ENCODE assay signal across 9 cellular contexts in genomic region chr1:40979241-40980067, GRCh38. TPM values are rescaled to one million over a fixed set of nuclear protein-coding genes. Genes with fewer than 3 reads are reported as not detected.
A peak's percentile ranks its signal among the peaks of the same experiment; 100 is the strongest.
DNase-seq lines count a peak whose midpoint lies in the region; ATAC-seq, FAIRE-seq and TF ChIP-seq lines count a peak whose summit lies in the region.
"Had no signal": no experiment of that assay in that cellular context is flagged by ENCODE, and none has a peak within 500 bp of the region (broad histone marks: within the 10 kb centered on the region; RNA-seq: fewer than 3 reads in every experiment).

TSS of gene CTPS1 (plus strand) at chr1:40979696. CDS start at chr1:40983291, 3,595 bp downstream.

- H3K4me3 ChIP-seq in AG10803 (ENCODE audit: low read length) = peak within 1 kb of the TSS; percentile 85
- peak within 1 kb of the TSS; percentile 70 for H3K4me3 ChIP-seq in bronchial epithelial cell (ENCODE audit: low read depth, low read length)

- POLR2A ChIA-PET in WTC11 (lab: Charles Lee) = interaction anchor here (0.7 to 1.5 kb wide), 3 partner anchors 118 to 1587 kb away, joined by 3 to 11 read pairs (median 3); partner anchors contain the start of genes CITED4 and NFYC

- CTCF ChIA-PET in WTC11 (lab: Charles Lee) = interaction anchor here (1.1 to 2.7 kb wide), 8 partner anchors 27 to 205 kb away, joined by 3 to 17 read pairs (median 6); partner anchors contain the start of genes CITED4 and SLFNL1

- peak within 1 kb of the TSS; percentile 83 for H3K4me3 Mint-ChIP-seq in WTC11

- peaks cover 23% of the 10 kb centered on the region for H3K4me1 Mint-ChIP-seq in WTC11

- peak; percentile 90 for DNase-seq in AG10803 (ENCODE audit: low read depth)
- peak; percentile 87 for DNase-seq in NCI-H226
- DNase-seq in WTC11 (ENCODE audit: low spot score) = peak; percentile 94
- peak; percentile 71 for DNase-seq in bronchial epithelial cell (ENCODE audit: low read depth)
- peak; percentile 98 for DNase-seq in iPS-NIHi7 (ENCODE audit: extremely low spot score)
- peak; percentile 80 for DNase-seq in smooth muscle cell of the brain vasculature (ENCODE audit: low read depth, low spot score)

- no peaks in the 10 kb centered on the region for H3K9me3 Mint-ChIP-seq in WTC11

- H3K27me3 ChIP-seq in bronchial epithelial cell (ENCODE audit: control insufficient read depth, insufficient read depth, low read length) = no peaks in the 10 kb centered on the region

- H3K36me3 ChIP-seq in bronchial epithelial cell (ENCODE audit: control insufficient read depth, insufficient read depth, low read length) = no peaks in the 10 kb centered on the region

- peak within 1 kb of the TSS; percentile 81 for H3K27ac Mint-ChIP-seq in WTC11

- no peaks in the 10 kb centered on the region for H3K27me3 Mint-ChIP-seq in WTC11 (ENCODE audit: low read depth)

- TF ChIP-seq CTCF in AG10803 (conservative IDR thresholded peaks at IDR 0.05; ENCODE audit: low read length) = peak; percentile 36
- no peak for TF ChIP-seq CTCF in WTC11 (IDR thresholded peaks at IDR 0.05)
- peak; percentile 8 for TF ChIP-seq CTCF in bronchial epithelial cell (IDR thresholded peaks at IDR 0.05; ENCODE audit: insufficient read depth, low read length, severe bottlenecking)

- peaks cover 14% of the 10 kb centered on the region for H3K36me3 Mint-ChIP-seq in WTC11

- ATAC-seq in GM19023 (IDR thresholded peaks at IDR 0.05; ENCODE audit: unreplicated experiment) = peak; percentile 92
- peak; percentile 90 for ATAC-seq in HG03196 (IDR thresholded peaks at IDR 0.05; ENCODE audit: unreplicated experiment)
- ATAC-seq in WTC11 = peak; percentile 87

- FAIRE-seq in bronchial epithelial cell (lab: Jason Lieb, UNC) = no peak
- FAIRE-seq: endometrium had no signal

TF ChIP-seq in WTC11, 78 proteins besides CTCF, POLR2A, EP300 and RAD21 (continues in another document):
- TF ChIP-seq ZNF121 (CRISPR knock-in tag; IDR thresholded peaks at IDR 0.05) (peak; percentile 65; the same call in 1 of the 2 replicates), NFATC4 (CRISPR knock-in tag; IDR thresholded peaks at IDR 0.05) (no peak), USF1 (CRISPR knock-in tag; IDR thresholded peaks at IDR 0.05) (0 out of 2 replicates have a peak, but pooled peaks have one; percentile 34), TEAD1 (CRISPR knock-in tag; IDR thresholded peaks at IDR 0.05) (peak; percentile 68), STAT6 (CRISPR knock-in tag; conservative IDR thresholded peaks at IDR 0.05; ENCODE audit: low read depth) (no peak), FOXK1 (CRISPR knock-in tag; IDR thresholded peaks at IDR 0.05) (0 out of 2 replicates have a peak, but pooled peaks have one; percentile 6), ESRRA (CRISPR knock-in tag; IDR thresholded peaks at IDR 0.05; ENCODE audit: borderline replicate concordance) (peak; percentile 10; the same call in 1 of the 2 replicates), E2F1 (CRISPR knock-in tag; IDR thresholded peaks at IDR 0.05) (no peak), ARID4B (CRISPR knock-in tag; IDR thresholded peaks at IDR 0.05; ENCODE audit: borderline replicate concordance) (peak; percentile 50; the same call in 1 of the 2 replicates), ZSCAN18 (CRISPR knock-in tag; IDR thresholded peaks at IDR 0.05) (no peak), CREB1 (CRISPR knock-in tag; IDR thresholded peaks at IDR 0.05) (peak; percentile 16; the same call in 1 of the 2 replicates), SMAD4 (CRISPR knock-in tag; IDR thresholded peaks at IDR 0.05) (no peak), ZNF263 (CRISPR knock-in tag; IDR thresholded peaks at IDR 0.05; ENCODE audit: low read depth) (peak; percentile 88; the same call in 1 of the 2 replicates), IRF1 (CRISPR knock-in tag; IDR thresholded peaks at IDR 0.05) (peak; percentile 77), SP1 (CRISPR knock-in tag; conservative IDR thresholded peaks at IDR 0.05) (peak; percentile 65), FOXP1 (CRISPR knock-in tag; IDR thresholded peaks at IDR 0.05; ENCODE audit: borderline replicate concordance) (0 out of 2 replicates have a peak, but pooled peaks have one; percentile 65), TEAD4 (CRISPR knock-in tag; IDR thresholded peaks at IDR 0.05) (0 out of 2 replicates have a peak, but pooled peaks have one; percentile 14)

RNA-seq across cellular contexts. Expression of gene CTPS1, which starts in this region (rescaled TPM):
- total RNA-seq in WTC11 (2021) = 65.7 to 73.4 TPM (median 65.8 TPM) in 3 replicates
- 33.7 and 36.6 TPM in 2 replicates for total RNA-seq in bronchial epithelial cell

Comparison
In these comparisons a context has a peak if more than half of its experiments do, and no peak if none do; other contexts are left out.
1. Peak in every context shown above with its lines: DNase-seq, ATAC-seq and H3K4me3 ChIP-seq.